ENCODE assay signal across 37 cellular contexts in genomic region chr14:41568979-41569378, GRCh38. TPM values are rescaled to one million over a fixed set of nuclear protein-coding genes. Genes with fewer than 3 reads are reported as not detected.
"Had no signal": no experiment of that assay in that cellular context is flagged by ENCODE, and none has a peak within 500 bp of the region (broad histone marks: within the 10 kb centered on the region; RNA-seq: fewer than 3 reads in every experiment).

No MANE protein-coding gene starts in this region.

- H3K36me3 ChIP-seq: adrenal gland, ascending aorta, brain microvascular endothelial cell, breast epithelium, cardiac muscle cell had no signal

- FAIRE-seq: astrocyte, bronchial epithelial cell had no signal

- H3K4me3 ChIP-seq: adrenal gland, ascending aorta, body of pancreas, breast epithelium, cardiac muscle cell had no signal

- H3K27me3 ChIP-seq: adrenal gland, ascending aorta, body of pancreas, brain microvascular endothelial cell, breast epithelium, cardiac muscle cell had no signal

- H3K27ac ChIP-seq: adrenal gland, ascending aorta, body of pancreas, brain microvascular endothelial cell, breast epithelium, cardiac muscle cell had no signal

- DNase-seq: activated effector memory CD4-positive, alpha-beta T cell treated with anti-CD3 and anti-CD28 coated beads, Interleukin-2, amount 50 U/mL, for 16 hours; activated effector memory CD4-positive, alpha-beta T cell treated with Interleukin-2 at 50 U/mL for 16 hours; activated gamma-delta T cell; activated gamma-delta T cell treated with Interleukin-2 at 50 U/mL for 16 hours; activated naive CD4-positive, alpha-beta T cell; activated naive CD4-positive, alpha-beta T cell treated with anti-CD3 and anti-CD28 coated beads for 36 hours; activated naive CD4-positive, alpha-beta T cell treated with anti-CD3 and anti-CD28 coated beads, Interleukin-2, amount 10 ng/mL, durations not matched to agents 7 days and 5 days; activated naive CD4-positive, alpha-beta T cell treated with anti-CD3 and anti-CD28 coated beads, Interleukin-2, amount 50 U/mL, for 16 hours; activated naive CD4-positive, alpha-beta T cell treated with Interleukin-2 at 50 U/mL for 16 hours; activated naive CD8-positive, alpha-beta T cell treated with anti-CD3 and anti-CD28 coated beads for 36 hours; activated naive CD8-positive, alpha-beta T cell treated with anti-CD3 and anti-CD28 coated beads, Interleukin-2, amount 10 ng/mL, durations not matched to agents 7 days and 5 days; activated naive CD8-positive, alpha-beta T cell treated with anti-CD3 and anti-CD28 coated beads, Interleukin-2, amount 50 U/mL, for 24 hours; activated T-cell treated with anti-CD3 and anti-CD28 coated beads, Interleukin-2, amount 50 U/mL, for 1 hour; activated T-cell treated with anti-CD3 and anti-CD28 coated beads, Interleukin-2, amount 50 U/mL, for 24 hours; activated T-cell treated with anti-CD3 and anti-CD28 coated beads, Interleukin-2, amount 50 U/mL, for 4 hours; activated T-cell treated with anti-CD3 and anti-CD28 coated beads, Interleukin-2, amount 50 U/mL, for 48 hours; activated T-cell treated with anti-CD3 and anti-CD28 coated beads, Interleukin-2, amount 50 U/mL, for 72 hours; adrenal gland; amniotic stem cell; amygdala; anterior cingulate cortex; aorta; body of pancreas; brain microvascular endothelial cell; caudate nucleus; central memory CD4-positive, alpha-beta T cell; cerebellar nuclear complex had no signal

- H3K9me3 ChIP-seq: adrenal gland, ascending aorta, body of pancreas, breast epithelium had no signal

- ATAC-seq: activated naive CD4-positive, alpha-beta T cell treated with anti-CD3 and anti-CD28 coated beads, Interleukin-2, amount 50 U/mL, for 72 hours; activated naive CD8-positive, alpha-beta T cell treated with anti-CD3 and anti-CD28 coated beads, Interleukin-2, amount 50 U/mL, for 24 hours; activated T-cell treated with anti-CD3 and anti-CD28 coated beads, Interleukin-2, amount 50 U/mL, for 4 hours; activated T-cell treated with anti-CD3 and anti-CD28 coated beads, Interleukin-2, amount 50 U/mL, for 72 hours; activated T-helper 17 cell treated with anti-CD3 and anti-CD28 coated beads, Interleukin-2, amount 50 U/mL, for 72 hours; body of pancreas had no signal

- H3K4me1 ChIP-seq: adrenal gland, ascending aorta, body of pancreas, breast epithelium had no signal

RNA-seq across cellular contexts. Expression of gene LRFN5, which starts 37.7 kb away (rescaled TPM):
- total RNA-seq: activated naive CD4-positive, alpha-beta T cell treated with anti-CD3 and anti-CD28 coated beads for 36 hours; activated naive CD4-positive, alpha-beta T cell treated with anti-CD3 and anti-CD28 coated beads, Interleukin-2, amount 50 U/mL, for 72 hours; activated naive CD8-positive, alpha-beta T cell treated with anti-CD3 and anti-CD28 coated beads for 36 hours; activated naive CD8-positive, alpha-beta T cell treated with anti-CD3 and anti-CD28 coated beads, Interleukin-2, amount 10 ng/mL, durations not matched to agents 7 days and 5 days; activated T-cell treated with anti-CD3 and anti-CD28 coated beads, Interleukin-2, amount 50 U/mL, for 72 hours; activated T-helper 1 cell treated with anti-CD3 and anti-CD28 coated beads, Interleukin-12 subunit alpha, Interleukin-12 subunit beta, Interleukin-2, Interleukin-4 antibody, amounts not matched to agents 30 ng/mL and 10 ng/mL and 1 ng/mL, durations not matched to agents 14 hours and 24 hours and 36 hours; activated T-helper 17 cell treated with anti-CD3 and anti-CD28 coated beads, Interleukin-2, amount 50 U/mL, for 72 hours; activated T-helper 2 cell treated with anti-CD3 and anti-CD28 coated beads, Interferon-gamma antibody, Interleukin-2, Interleukin-4, amounts not matched to agents 10 μg/mL and 5 μg/mL and 100 μg/mL, durations not matched to agents 14 hours and 24 hours and 36 hours; chondrocyte had no signal
